Comparison of ENCODE assay signal across 25 cellular contexts in the genomic region with DNA sequence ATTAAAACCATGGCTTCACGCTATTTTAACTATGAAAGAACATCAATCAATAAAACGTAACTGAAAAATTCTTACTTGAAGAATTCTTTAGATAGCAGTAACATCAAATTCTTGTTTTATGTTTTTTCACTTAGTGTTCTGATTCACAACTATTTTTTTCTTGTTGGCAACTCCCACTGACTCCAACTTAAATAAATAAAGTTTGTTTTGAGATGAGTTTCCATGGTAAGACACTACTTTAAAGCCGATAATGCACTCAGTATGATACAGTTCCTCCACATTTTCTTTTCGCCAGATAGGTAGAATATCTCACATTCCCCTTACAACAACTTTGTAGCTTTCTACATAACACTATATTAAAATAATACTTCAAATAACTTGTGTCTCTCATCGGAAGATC. TPM values are rescaled to one million over a fixed set of nuclear protein-coding genes. Genes with fewer than 3 reads are reported as not detected.
A peak's percentile ranks its signal among the peaks of the same experiment; 100 is the strongest.
DNase-seq lines count a peak whose midpoint lies in the region; ATAC-seq, FAIRE-seq and TF ChIP-seq lines count a peak whose summit lies in the region.
"Had no signal": no experiment of that assay in that cellular context is flagged by ENCODE, and none has a peak within 500 bp of the region (broad histone marks: within the 10 kb centered on the region; RNA-seq: fewer than 3 reads in every experiment).

No MANE protein-coding gene starts in this region.

- peaks cover 22% of the 10 kb centered on the region for H3K27me3 ChIP-seq in HUES48 (ENCODE audit: control insufficient read depth, insufficient read depth, low read length)
- no peaks in the 10 kb centered on the region for H3K27me3 ChIP-seq in K562 (ENCODE audit: control insufficient read depth in 2 of 2, insufficient read depth in 2 of 2, low read length in 2 of 2)
- H3K27me3 ChIP-seq: BLaER1 treated with 17β-estradiol and CSF1 and Interleukin-3, amounts not matched to agents 10 nM and 100 nM had no signal

- H3K27ac Mint-ChIP-seq in osteocyte (ENCODE audit: unreplicated experiment): peak overlapping the region; percentile 59
- H3K27ac Mint-ChIP-seq: CD8-positive, alpha-beta T cell; HFFc6 had no signal

- no peak overlapping the region for H2AFZ ChIP-seq in K562 (ENCODE audit: low read depth, low read length)

- POLR2A ChIA-PET in K562 (lab: Yijun Ruan, JAX): no interaction called here

- WGBS in K562 (ENCODE audit: insufficient coverage, low coverage, missing lambda C conversion rate): 64% methylated on average over 5 of the region's 5 CpGs

- no peak for TF ChIP-seq EP300 in K562 (IDR thresholded peaks at IDR 0.05; ENCODE audit: low read length)

- H3K4me3 Mint-ChIP-seq in osteocyte (ENCODE audit: unreplicated experiment): no peak overlapping the region
- H3K4me3 Mint-ChIP-seq: CD8-positive, alpha-beta T cell; HFFc6 had no signal

- in situ Hi-C loops in K562 (cut with MboI): no loop called here

- FAIRE-seq in K562 (lab: Jason Lieb, UNC): no peak
- FAIRE-seq: A549, GM12878, H54 had no signal

- intact Hi-C loops in K562 (cut with micrococcal nuclease): no loop called here

- no peak for TF ChIP-seq POLR2A in K562 (conservative IDR thresholded peaks at IDR 0.05)

- no TSS peak for BruUV-seq in K562 (replicated peaks; lab: Mats Ljungman, UMichigan)

- no peak overlapping the region for H3K4me3 ChIP-seq in HUES48 (ENCODE audit: low read depth, low read length)
- H3K4me3 ChIP-seq in K562: no peak overlapping the region
- H3K4me3 ChIP-seq: A549; BLaER1 treated with 17β-estradiol and CSF1 and Interleukin-3, amounts not matched to agents 10 nM and 100 nM; GM12878 had no signal

- no peaks in the 10 kb centered on the region for H3K9me3 ChIP-seq in HUES48 (ENCODE audit: control insufficient read depth, insufficient read depth, low read length)
- no peaks in the 10 kb centered on the region for H3K9me3 ChIP-seq in K562 (replicated peaks; ENCODE audit: control insufficient read depth, insufficient read depth, low read depth, low read length)
- H3K9me3 ChIP-seq: A549; BLaER1 treated with 17β-estradiol and CSF1 and Interleukin-3, amounts not matched to agents 10 nM and 100 nM had no signal

- H4K20me1 ChIP-seq in K562 (replicated peaks; ENCODE audit: control insufficient read depth, insufficient read depth, low read length): no peaks in the 10 kb centered on the region
- H4K20me1 ChIP-seq: BLaER1 treated with 17β-estradiol and CSF1 and Interleukin-3, amounts not matched to agents 10 nM and 100 nM had no signal

- H3K36me3 Mint-ChIP-seq in osteocyte (ENCODE audit: unreplicated experiment): no peaks in the 10 kb centered on the region
- H3K36me3 Mint-ChIP-seq: CD8-positive, alpha-beta T cell had no signal

- H3K9ac ChIP-seq in HUES48 (ENCODE audit: low read depth, low read length) (no peak overlapping the region), K562 (ENCODE audit: insufficient read depth in 1 of 2, low read depth in 2 of 2, low read length in 2 of 2) (no peak overlapping the region)
- H3K9ac ChIP-seq: BLaER1 treated with 17β-estradiol and CSF1 and Interleukin-3, amounts not matched to agents 10 nM and 100 nM had no signal

- H3K36me3 ChIP-seq in HUES48 (ENCODE audit: control insufficient read depth, insufficient read depth, low read length) (no peaks in the 10 kb centered on the region), K562 (ENCODE audit: control insufficient read depth, insufficient read depth, low read length) (no peaks in the 10 kb centered on the region)
- H3K36me3 ChIP-seq: BLaER1 treated with 17β-estradiol and CSF1 and Interleukin-3, amounts not matched to agents 10 nM and 100 nM had no signal

- DNase-seq in K562 (ENCODE audit: extremely low read depth in 1 of 4, low spot score in 3 of 4): no peak
- peak; percentile 26 for DNase-seq in hepatic stellate cell (ENCODE audit: low spot score)
- DNase-seq in osteocyte (ENCODE audit: extremely low spot score, unreplicated experiment): no peak
- no peak for DNase-seq in GM19240 (ENCODE audit: insufficient read length, low spot score)
- DNase-seq in Kasumi-1 (lab: John Stamatoyannopoulos, UW): no peak
- DNase-seq: Calu3; CD8-positive, alpha-beta T cell; EL; HFFc6; MM.1S; NCI-H1092 treated with DMSO at 0.1 percent for 48 hours; NCI-H146; NCI-H2029 treated with DMSO at 0.1 percent for 48 hours; NCI-H2171; NCI-H526; PC-3; RPMI8226; SHP77 treated with DMSO at 0.1 percent for 48 hours had no signal

- H3K27ac ChIP-seq in HUES48 (ENCODE audit: low read depth, low read length) (peak overlapping the region; percentile 92), K562 (ENCODE audit: extremely low read depth, low read depth, low read length) (no peak overlapping the region)
- H3K27ac ChIP-seq: A549; BLaER1 treated with 17β-estradiol and CSF1 and Interleukin-3, amounts not matched to agents 10 nM and 100 nM had no signal

- no peak overlapping the region for H3K4me2 ChIP-seq in K562 (ENCODE audit: insufficient read depth, low read length)
- H3K4me2 ChIP-seq: A549; BLaER1 treated with 17β-estradiol and CSF1 and Interleukin-3, amounts not matched to agents 10 nM and 100 nM had no signal

- no peaks in the 10 kb centered on the region for H3K79me2 ChIP-seq in K562 (ENCODE audit: control insufficient read depth, insufficient read depth, low read length)

- TF ChIP-seq CTCF in K562 (IDR thresholded peaks at IDR 0.05 in 2 of 3, conservative IDR thresholded peaks at IDR 0.05 in 1 of 3; ENCODE audit: insufficient read depth in 2 of 3, low read depth in 1 of 3, low read length in 3 of 3): no peak
- TF ChIP-seq CTCF in osteocyte (IDR thresholded peaks at IDR 0.05): no peak

- ATAC-seq in K562 (no peak), GM21367 (IDR thresholded peaks at IDR 0.05; ENCODE audit: unreplicated experiment) (no peak), GM18870 (IDR thresholded peaks at IDR 0.05; ENCODE audit: unreplicated experiment) (no peak)
- ATAC-seq: A549; CD8-positive, alpha-beta T cell; GM12878; PC-3 had no signal

- H3K4me1 Mint-ChIP-seq in osteocyte (ENCODE audit: unreplicated experiment): peaks cover 31% of the 10 kb centered on the region

- TF ChIP-seq RAD21 in K562 (CRISPR knock-in tag; conservative IDR thresholded peaks at IDR 0.05 in 1 of 2, IDR thresholded peaks at IDR 0.05 in 1 of 2): no peak

- H3K27me3 Mint-ChIP-seq in osteocyte (ENCODE audit: unreplicated experiment): no peaks in the 10 kb centered on the region

- no peaks in the 10 kb centered on the region for H3K9me1 ChIP-seq in K562 (ENCODE audit: control insufficient read depth, insufficient read depth, low read length)

- H3K4me1 ChIP-seq in HUES48 (ENCODE audit: control insufficient read depth, insufficient read depth, low read length) (peaks cover 20% of the 10 kb centered on the region), K562 (replicated peaks in 1 of 2; ENCODE audit: control insufficient read depth in 2 of 2, insufficient read depth in 2 of 2, low read length in 2 of 2) (peaks cover 3 to 4% of the 10 kb centered on the region in 2 experiments; a peak in 2 of 5 replicates)
- H3K4me1 ChIP-seq: BLaER1 treated with 17β-estradiol and CSF1 and Interleukin-3, amounts not matched to agents 10 nM and 100 nM had no signal

- CTCF ChIA-PET in K562 (lab: Yijun Ruan, JAX; ENCODE audit: low intra/inter-chr PET ratio): no interaction called here

- H3K9me3 Mint-ChIP-seq in osteocyte (ENCODE audit: unreplicated experiment): no peaks in the 10 kb centered on the region
- H3K9me3 Mint-ChIP-seq: CD8-positive, alpha-beta T cell; HFFc6 had no signal

TF ChIP-seq in K562, 482 proteins besides CTCF, POLR2A, EP300 and RAD21 (continues in another document):
- TF ChIP-seq FOXP1 (CRISPR knock-in tag; IDR thresholded peaks at IDR 0.05) (no peak), ZNF830 (CRISPR knock-in tag; IDR thresholded peaks at IDR 0.05) (no peak)
- TF ChIP-seq, protein P1, sequence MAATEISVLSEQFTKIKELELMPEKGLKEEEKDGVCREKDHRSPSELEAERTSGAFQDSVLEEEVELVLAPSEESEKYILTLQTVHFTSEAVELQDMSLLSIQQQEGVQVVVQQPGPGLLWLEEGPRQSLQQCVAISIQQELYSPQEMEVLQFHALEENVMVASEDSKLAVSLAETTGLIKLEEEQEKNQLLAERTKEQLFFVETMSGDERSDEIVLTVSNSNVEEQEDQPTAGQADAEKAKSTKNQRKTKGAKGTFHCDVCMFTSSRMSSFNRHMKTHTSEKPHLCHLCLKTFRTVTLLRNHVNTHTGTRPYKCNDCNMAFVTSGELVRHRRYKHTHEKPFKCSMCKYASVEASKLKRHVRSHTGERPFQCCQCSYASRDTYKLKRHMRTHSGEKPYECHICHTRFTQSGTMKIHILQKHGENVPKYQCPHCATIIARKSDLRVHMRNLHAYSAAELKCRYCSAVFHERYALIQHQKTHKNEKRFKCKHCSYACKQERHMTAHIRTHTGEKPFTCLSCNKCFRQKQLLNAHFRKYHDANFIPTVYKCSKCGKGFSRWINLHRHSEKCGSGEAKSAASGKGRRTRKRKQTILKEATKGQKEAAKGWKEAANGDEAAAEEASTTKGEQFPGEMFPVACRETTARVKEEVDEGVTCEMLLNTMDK (IDR thresholded peaks at IDR 0.05; ENCODE audit: borderline replicate concordance, insufficient read depth, low read depth, low read length, poor library complexity, severe bottlenecking): no peak

RNA-seq across cellular contexts. Expression of gene CNKSR3, which starts 33.2 kb away (rescaled TPM):
- 10.5 and 14.3 TPM in 2 replicates for total RNA-seq in K562 (2011; cell fraction: chromatin; rRNA removed; ENCODE audit: low replicate concordance)
- total RNA-seq in K562 (2011; cell fraction: nucleolus; rRNA removed): 4.2 and 4.6 TPM in 2 replicates
- total RNA-seq in K562 (2011; cell fraction: nucleoplasm; rRNA removed): 7.0 and 15.1 TPM in 2 replicates
- total RNA-seq in K562 (2014; rRNA removed) (6.7 and 11.6 TPM in 2 replicates), K562 (2014; rRNA removed; fragmentation: Illumina TruSeq; extraction: Trizol) (19.4 and 20.6 TPM in 2 replicates), K562 (2015; rRNA removed; fragmentation: Illumina TruSeq; extraction: Trizol) (17.4 and 18.6 TPM in 2 replicates), K562 (2021) (25.7 and 27.9 TPM in 2 replicates), osteocyte (14.6 and 15.3 TPM in 2 replicates)
- polyA plus RNA-seq in K562 (2011; rRNA removed) (7.1 and 8.1 TPM in 2 replicates), K562 (2014; fragmentation: Illumina TruSeq; extraction: Trizol) (24.2 and 29.6 TPM in 2 replicates), K562 (2014; fragmentation: Nextera tagmentation; extraction: Ambion mirVana) (1 to 10 TPM; 4.5 to 5.3 TPM), K562 (2014; rRNA removed) (9.5 and 9.7 TPM in 2 replicates)
- 4.9 and 5.0 TPM in 2 replicates for polyA plus RNA-seq in K562 (2011; cell fraction: cytosol; rRNA removed)
- 5.8 and 8.4 TPM in 2 replicates for polyA plus RNA-seq in K562 (2011; cell fraction: nucleus; rRNA removed)
- polyA plus RNA-seq in K562 (2012): 5.2 and 13.5 TPM in 2 replicates
- 11.9 and 12.1 TPM in 2 replicates for polyA minus RNA-seq in K562 (2011; rRNA and poly(A)+ RNA removed)
- 5.2 and 6.2 TPM in 2 replicates for polyA minus RNA-seq in K562 (2011; cell fraction: cytosol; rRNA and poly(A)+ RNA removed)
- 3.0 and 5.4 TPM in 2 replicates for polyA minus RNA-seq in K562 (2011; cell fraction: nucleus; rRNA and poly(A)+ RNA removed)
- total RNA-seq: CD8-positive, alpha-beta T cell had no signal
